Comparison of ENCODE assay signal across 2 cellular contexts in genomic region chr5:96300986-96301385, GRCh38.
A peak's percentile ranks its signal among the peaks of the same experiment; 100 is the strongest.
TF ChIP-seq lines count a peak whose summit lies in the region.

No MANE protein-coding gene starts in this region.

TF ChIP-seq in IMR-90, 13 proteins besides CTCF, POLR2A, EP300 and RAD21:
- no peak for TF ChIP-seq CEBPB (IDR thresholded peaks at IDR 0.05; ENCODE audit: low read depth, low read length)
- TF ChIP-seq MXI1 (IDR thresholded peaks at IDR 0.05; ENCODE audit: borderline replicate concordance, low read depth, low read length) = no peak
- no peak for TF ChIP-seq RFX5 (IDR thresholded peaks at IDR 0.05; ENCODE audit: low read depth, low read length)
- no peak for TF ChIP-seq SMC3 (IDR thresholded peaks at IDR 0.05; ENCODE audit: low read depth, low read length)
- TF ChIP-seq FOS (IDR thresholded peaks at IDR 0.05; ENCODE audit: low read depth, low read length) = no peak
- no peak for TF ChIP-seq BHLHE40 (IDR thresholded peaks at IDR 0.05; ENCODE audit: low read depth, low read length)
- TF ChIP-seq ELK1 (IDR thresholded peaks at IDR 0.05; ENCODE audit: borderline replicate concordance, low read depth, low read length) = no peak
- no peak for TF ChIP-seq MAZ (IDR thresholded peaks at IDR 0.05; ENCODE audit: borderline replicate concordance, low read depth, low read length)
- TF ChIP-seq RCOR1 (IDR thresholded peaks at IDR 0.05; ENCODE audit: insufficient replicate concordance, low read length) = no peak
- no peak for TF ChIP-seq CHD1 (IDR thresholded peaks at IDR 0.05; ENCODE audit: low read depth, low read length)
- no peak for TF ChIP-seq MAFK (IDR thresholded peaks at IDR 0.05; ENCODE audit: low read depth, low read length)
- TF ChIP-seq USF2 (IDR thresholded peaks at IDR 0.05; ENCODE audit: low read depth, low read length) = no peak
- no peak for TF ChIP-seq NFE2L2 (IDR thresholded peaks at IDR 0.05; ENCODE audit: low read depth, low read length)

TF ChIP-seq in endothelial cell of umbilical vein, 7 proteins besides CTCF, POLR2A, EP300 and RAD21:
- TF ChIP-seq GATA2 (IDR thresholded peaks at IDR 0.05; ENCODE audit: insufficient read depth, insufficient read length, low read depth, low read length) (no peak), FOS (IDR thresholded peaks at IDR 0.05; ENCODE audit: borderline replicate concordance, insufficient read depth, low read length) (peak; percentile 31), JUN (IDR thresholded peaks at IDR 0.05; ENCODE audit: borderline replicate concordance, insufficient read depth, insufficient read length, low read depth) (no peak), EZH2 (IDR thresholded peaks at IDR 0.05; ENCODE audit: borderline replicate concordance, low read depth, low read length, severe bottlenecking) (no peak), MAX (IDR thresholded peaks at IDR 0.05; ENCODE audit: insufficient read depth, insufficient read length) (no peak)
